ENCODE assay signal across 8 cellular contexts in genomic region chr17:29591737-29592624, GRCh38. TPM values are rescaled to one million over a fixed set of nuclear protein-coding genes. Genes with fewer than 3 reads are reported as not detected.
DNase-seq lines count a peak whose midpoint lies in the region; ATAC-seq and TF ChIP-seq lines count a peak whose summit lies in the region.

No MANE protein-coding gene starts in this region.

- H3F3A ChIP-seq in SK-N-SH (replicated peaks; ENCODE audit: insufficient read depth), result peaks cover 29% of the 10 kb centered on the region

- DNase-seq in GM10266 (ENCODE audit: extremely low spot score) (peak; percentile 94), NCI-H1092 (lab: John Stamatoyannopoulos, UW) (peak; percentile 89), SK-N-SH (peak; percentile 96), glomerular visceral epithelial cell (ENCODE audit: extremely low spot score) (peak; percentile 90), omental fat pad (ENCODE audit: low spot score) (peak; percentile 70), thyroid gland (peak; percentile 89), foreskin melanocyte (no peak)

- 64% methylated on average over 14 of the region's 27 CpGs for WGBS in SK-N-SH (ENCODE audit: low lambda C conversion rate)
- 17 to 32% methylated on average over 19 to 27 of the region's 27 CpGs for WGBS in thyroid gland, 2 donors

- H3K36me3 ChIP-seq in SK-N-SH (replicated peaks in 1 of 2; ENCODE audit: control insufficient read depth in 1 of 2, insufficient read depth in 2 of 2, low read length in 1 of 2), result no peaks in the 10 kb centered on the region
- no peaks in the 10 kb centered on the region for H3K36me3 ChIP-seq in thyroid gland

- intact Hi-C loops in thyroid gland (cut with DNase I), result no loop called here

- no peak for TF ChIP-seq EP300 in SK-N-SH (IDR thresholded peaks at IDR 0.05; ENCODE audit: borderline replicate concordance in 1 of 2, low read depth in 1 of 2, low read length in 1 of 2)

- no peaks in the 10 kb centered on the region for H3K27me3 Mint-ChIP-seq in activated naive CD4-positive, alpha-beta T cell treated with anti-CD3 and anti-CD28 coated beads, Interleukin-2, amount 50 U/mL, for 24 hours

- H3K27me3 ChIP-seq in SK-N-SH (ENCODE audit: insufficient read depth) (no peaks in the 10 kb centered on the region), thyroid gland (no peaks in the 10 kb centered on the region)

- POLR2A ChIA-PET in SK-N-SH (lab: Yijun Ruan, JAX), result interaction anchor here (0.8 to 1.8 kb wide), 9 partner anchors 9 to 340 kb away, joined by 3 to 5 read pairs (median 3); partner anchors contain the start of gene ABHD15

- H2AFZ ChIP-seq in SK-N-SH (ENCODE audit: low read depth), result peak overlapping the region; percentile 84; the same call in 1 of the 2 replicates

- H3K4me1 ChIP-seq in SK-N-SH (ENCODE audit: control insufficient read depth in 1 of 2, insufficient read depth in 2 of 2, low read depth in 1 of 2, low read length in 1 of 2) (peaks cover 41 to 69% of the 10 kb centered on the region in 2 experiments), thyroid gland (peaks cover 49 to 54% of the 10 kb centered on the region in 2 donors)

- H3K4me3 ChIP-seq in SK-N-SH (ENCODE audit: low read depth in 2 of 2, low read length in 1 of 2) (peak overlapping the region; percentile 64 to 91), thyroid gland (replicated peaks in 1 of 3) (no peak overlapping the region)

- peak; percentile 88 for TF ChIP-seq RAD21 in SK-N-SH (IDR thresholded peaks at IDR 0.05; ENCODE audit: low read length)

- no peaks in the 10 kb centered on the region for H3K9me2 ChIP-seq in SK-N-SH

- CTCF ChIA-PET in SK-N-SH (lab: Yijun Ruan, JAX), result interaction anchor here (0.5 to 5.0 kb wide), 34 partner anchors 9 to 502 kb away, joined by 3 to 123 read pairs (median 4); partner anchors contain the start of genes ABHD15, CORO6, SSH2 and TP53I13

- no peaks in the 10 kb centered on the region for H3K36me3 Mint-ChIP-seq in activated naive CD4-positive, alpha-beta T cell treated with anti-CD3 and anti-CD28 coated beads, Interleukin-2, amount 50 U/mL, for 24 hours

- peak overlapping the region; percentile 41; the same call in 1 of the 2 replicates for H3K9ac ChIP-seq in SK-N-SH

- H3K27ac ChIP-seq in SK-N-SH (ENCODE audit: low read depth in 2 of 2, low read length in 1 of 2) (peak overlapping the region; percentile 64 to 91), thyroid gland (peak overlapping the region; percentile 33 to 79 (median 56))

- H4K20me1 ChIP-seq in SK-N-SH (ENCODE audit: insufficient read depth), result peaks cover 23% of the 10 kb centered on the region

- peak in 1 of 2 donors; percentile 25 for TF ChIP-seq POLR2A in thyroid gland (IDR thresholded peaks at IDR 0.05)

- H3K79me2 ChIP-seq in SK-N-SH (ENCODE audit: insufficient read depth), result peaks cover 35% of the 10 kb centered on the region

- peaks cover 52% of the 10 kb centered on the region for H3K4me1 Mint-ChIP-seq in activated naive CD4-positive, alpha-beta T cell treated with anti-CD3 and anti-CD28 coated beads, Interleukin-2, amount 50 U/mL, for 24 hours

- ATAC-seq in omental fat pad (ENCODE audit: low FRiP score), result peak; percentile 64

- peak overlapping the region; percentile 41 for H3K27ac Mint-ChIP-seq in activated naive CD4-positive, alpha-beta T cell treated with anti-CD3 and anti-CD28 coated beads, Interleukin-2, amount 50 U/mL, for 24 hours

- peak overlapping the region; percentile 95 for H3K4me2 ChIP-seq in SK-N-SH

- H3K9me3 ChIP-seq in SK-N-SH, result no peaks in the 10 kb centered on the region
- H3K9me3 ChIP-seq in thyroid gland, result no peaks in the 10 kb centered on the region

- peak overlapping the region; percentile 80 for H3K4me3 Mint-ChIP-seq in activated naive CD4-positive, alpha-beta T cell treated with anti-CD3 and anti-CD28 coated beads, Interleukin-2, amount 50 U/mL, for 24 hours

- H3K9me3 Mint-ChIP-seq in activated naive CD4-positive, alpha-beta T cell treated with anti-CD3 and anti-CD28 coated beads, Interleukin-2, amount 50 U/mL, for 24 hours, result no peaks in the 10 kb centered on the region

- TF ChIP-seq CTCF in GM10266 (IDR thresholded peaks at IDR 0.05; ENCODE audit: control insufficient read depth, insufficient read depth, low read depth, missing control alignments) (peak; percentile 98), SK-N-SH (IDR thresholded peaks at IDR 0.05) (peak; percentile 97), omental fat pad (IDR thresholded peaks at IDR 0.05) (peak in 1 of 3 donors; percentile 79), thyroid gland (IDR thresholded peaks at IDR 0.05) (peak; percentile 82 to 98 (median 92))

TF ChIP-seq in SK-N-SH, 30 proteins besides CTCF, POLR2A, EP300 and RAD21 (continues in another document):
- TF ChIP-seq MEF2A (IDR thresholded peaks at IDR 0.05; ENCODE audit: borderline replicate concordance, low read depth) (no peak), POLR2AphosphoS5 (IDR thresholded peaks at IDR 0.05; ENCODE audit: low read depth, low read length) (no peak; the same call in 1 of the 2 replicates), GATA2 (CRISPR knock-in tag; IDR thresholded peaks at IDR 0.05) (no peak), NRF1 (IDR thresholded peaks at IDR 0.05; ENCODE audit: low read depth, low read length) (no peak), RFX5 (IDR thresholded peaks at IDR 0.05; ENCODE audit: low read length) (peak; percentile 42; the same call in 1 of the 2 replicates), NFIC (IDR thresholded peaks at IDR 0.05; ENCODE audit: borderline replicate concordance) (no peak), GABPA (IDR thresholded peaks at IDR 0.05; ENCODE audit: low read depth) (no peak), SIN3A (IDR thresholded peaks at IDR 0.05; ENCODE audit: borderline replicate concordance, low read depth, low read length) (peak; percentile 57; the same call in 1 of the 2 replicates), YY1 (IDR thresholded peaks at IDR 0.05; ENCODE audit: low read depth) (no peak), USF1 (IDR thresholded peaks at IDR 0.05; ENCODE audit: borderline replicate concordance, low read depth) (no peak), RCOR1 (IDR thresholded peaks at IDR 0.05; ENCODE audit: low read length) (0 out of 2 replicates have a peak, but pooled peaks have one; percentile 55), TAF1 (IDR thresholded peaks at IDR 0.05; ENCODE audit: borderline replicate concordance, low read depth, low read length) (no peak), MXI1 (IDR thresholded peaks at IDR 0.05; ENCODE audit: low read depth, low read length) (peak; percentile 11), JUND (IDR thresholded peaks at IDR 0.05) (no peak), PBX3 (IDR thresholded peaks at IDR 0.05) (0 out of 2 replicates have a peak, but pooled peaks have one; percentile 5), EZH2phosphoT487 (IDR thresholded peaks at IDR 0.05; ENCODE audit: borderline replicate concordance, low read depth) (no peak), TEAD4 (IDR thresholded peaks at IDR 0.05; ENCODE audit: borderline replicate concordance, insufficient read depth) (0 out of 2 replicates have a peak, but pooled peaks have one; percentile 7)

RNA-seq across cellular contexts. Expression of gene ANKRD13B, which starts 1.0 kb away (rescaled TPM):
- polyA plus RNA-seq in SK-N-SH (2012; rRNA removed), result 14.0 and 16.1 TPM in 2 replicates
- 4.1 and 9.1 TPM in 2 replicates for polyA plus RNA-seq in SK-N-SH (2012; cell fraction: cytosol; rRNA removed)
- polyA plus RNA-seq in SK-N-SH (2012; cell fraction: nucleus; rRNA removed), result 90.2 and 139 TPM in 2 replicates
- total RNA-seq in omental fat pad, result 10 to 100 TPM in 3 of 4 donors, 1 to 10 TPM in 1; 9.2 to 18.3 (median 13.2) TPM
- 1 to 10 TPM; 1.6 to 5.8 (median 3.1) TPM for total RNA-seq in thyroid gland

RNA-seq across cellular contexts. Expression of gene GIT1, which starts 2.5 kb away (rescaled TPM):
- 39.4 and 42.9 TPM in 2 replicates for polyA plus RNA-seq in SK-N-SH (2012; rRNA removed)
- 21.6 and 27.8 TPM in 2 replicates for polyA plus RNA-seq in SK-N-SH (2012; cell fraction: cytosol; rRNA removed)
- polyA plus RNA-seq in SK-N-SH (2012; cell fraction: nucleus; rRNA removed), result 92.1 and 131 TPM in 2 replicates
- total RNA-seq in omental fat pad (10 to 100 TPM; 24.4 to 73.6 (median 37.3) TPM), thyroid gland (10 to 100 TPM; 35.7 to 71.7 (median 42.4) TPM)

RNA-seq across cellular contexts. Expression of gene TP53I13, which starts 23.5 kb away (rescaled TPM):
- polyA plus RNA-seq in SK-N-SH (2012; rRNA removed), result 39.2 and 45.3 TPM in 2 replicates
- polyA plus RNA-seq in SK-N-SH (2012; cell fraction: cytosol; rRNA removed), result 15.7 and 27.4 TPM in 2 replicates
- polyA plus RNA-seq in SK-N-SH (2012; cell fraction: nucleus; rRNA removed), result 130 and 165 TPM in 2 replicates
- total RNA-seq in omental fat pad (100 to 1,000 TPM in 1 of 4 donors, 10 to 100 TPM in 3; 65.0 to 122 (median 72.6) TPM), thyroid gland (10 to 100 TPM; 54.7 to 79.0 (median 57.4) TPM)

RNA-seq across cellular contexts. Expression of gene ABHD15, which starts 25.1 kb away (rescaled TPM):
- 6.3 and 7.0 TPM in 2 replicates for polyA plus RNA-seq in SK-N-SH (2012; rRNA removed)
- 4.4 and 6.0 TPM in 2 replicates for polyA plus RNA-seq in SK-N-SH (2012; cell fraction: cytosol; rRNA removed)
- 5.7 and 6.0 TPM in 2 replicates for polyA plus RNA-seq in SK-N-SH (2012; cell fraction: nucleus; rRNA removed)
- total RNA-seq in omental fat pad (10 to 100 TPM; 21.6 to 55.2 (median 25.2) TPM), thyroid gland (10 to 100 TPM; 11.6 to 19.8 (median 13.0) TPM)

RNA-seq across cellular contexts. Expression of gene CORO6, which starts 30.7 kb away (rescaled TPM):
- polyA plus RNA-seq in SK-N-SH (2012; rRNA removed), result 18.4 and 28.1 TPM in 2 replicates
- polyA plus RNA-seq in SK-N-SH (2012; cell fraction: cytosol; rRNA removed), result 2.0 and 5.5 TPM in 2 replicates
- 212 and 229 TPM in 2 replicates for polyA plus RNA-seq in SK-N-SH (2012; cell fraction: nucleus; rRNA removed)
- total RNA-seq in omental fat pad, result 10 to 100 TPM; 10.7 to 45.9 (median 14.1) TPM
- total RNA-seq in thyroid gland, result 100 to 1,000 TPM in 2 of 4 donors, 10 to 100 TPM in 2; 65.3 to 161 (median 99.2) TPM

Comparison
In these comparisons a context has a peak if more than half of its experiments do, and no peak if none do; other contexts are left out.
1. H3K4me3 ChIP-seq: peak in SK-N-SH (2 of 2); none in thyroid gland (0 of 3).